In genomic region chr2:66772618-66773017, GRCh38 we compare ENCODE assay signal across 29 cellular contexts.
DNase-seq lines count a peak whose midpoint lies in the region; ATAC-seq and TF ChIP-seq lines count a peak whose summit lies in the region.
"Had no signal": no experiment of that assay in that cellular context is flagged by ENCODE, and none has a peak within 500 bp of the region (broad histone marks: within the 10 kb centered on the region; RNA-seq: fewer than 3 reads in every experiment).

No MANE protein-coding gene starts in this region.

- peaks cover 14% of the 10 kb centered on the region for H3K9me3 Mint-ChIP-seq in stimulated activated effector memory CD8-positive, alpha-beta T cell treated with anti-CD3 and anti-CD28 coated beads, Interleukin-12 subunit alpha, Interleukin-12 subunit beta, amount 100 ng/mL, for 72 hours

- no peak overlapping the region for H3K9ac ChIP-seq in SK-N-MC (ENCODE audit: insufficient read length)

- H3K27ac ChIP-seq in 22Rv1 (no peak overlapping the region), SK-N-MC (peak overlapping the region; percentile 51)
- H3K27ac ChIP-seq: heart right ventricle, left ventricle myocardium inferior, thoracic aorta, vagina, VCaP had no signal

- no peak overlapping the region for H3K27ac Mint-ChIP-seq in stimulated activated effector memory CD8-positive, alpha-beta T cell treated with anti-CD3 and anti-CD28 coated beads, Interleukin-12 subunit alpha, Interleukin-12 subunit beta, amount 100 ng/mL, for 72 hours
- H3K27ac Mint-ChIP-seq: natural killer cell; T-helper 2 cell treated with Interferon-gamma antibody and Interleukin-4, amounts not matched to agents 5 μg/mL and 100 μg/mL, for 36 hours had no signal

- no peaks in the 10 kb centered on the region for H3K9me3 ChIP-seq in SK-N-MC (ENCODE audit: low read depth, low read length)
- H3K9me3 ChIP-seq: heart right ventricle, left ventricle myocardium inferior, thoracic aorta, vagina had no signal

- H3K36me3 Mint-ChIP-seq in stimulated activated effector memory CD8-positive, alpha-beta T cell treated with anti-CD3 and anti-CD28 coated beads, Interleukin-12 subunit alpha, Interleukin-12 subunit beta, amount 100 ng/mL, for 72 hours, result no peaks in the 10 kb centered on the region
- H3K36me3 Mint-ChIP-seq: natural killer cell had no signal

- no peak for ATAC-seq in HG02763 (IDR thresholded peaks at IDR 0.05; ENCODE audit: unreplicated experiment)
- ATAC-seq in stimulated activated effector memory CD8-positive, alpha-beta T cell treated with anti-CD3 and anti-CD28 coated beads, Interleukin-12 subunit alpha, Interleukin-12 subunit beta, amount 100 ng/mL, for 72 hours, result no peak
- ATAC-seq: HCT116, heart right ventricle, natural killer cell had no signal

- H3K4me3 ChIP-seq in SK-N-MC (no peak overlapping the region), fibroblast of villous mesenchyme (ENCODE audit: low read depth, low read length) (no peak overlapping the region)
- H3K4me3 ChIP-seq: heart right ventricle, left ventricle myocardium inferior, thoracic aorta, vagina had no signal

- DNase-seq in HCEC 1CT (peak; percentile 9), SK-N-MC (ENCODE audit: low read depth, low spot score) (no peak), fibroblast of villous mesenchyme (ENCODE audit: low read depth) (no peak), NCI-H510A (lab: John Stamatoyannopoulos, UW) (no peak)
- no peak for DNase-seq in stimulated activated effector memory CD8-positive, alpha-beta T cell treated with anti-CD3 and anti-CD28 coated beads, Interleukin-12 subunit alpha, Interleukin-12 subunit beta, amount 100 ng/mL, for 72 hours (ENCODE audit: low spot score in 2 of 2)
- DNase-seq in activated CD4-positive, alpha-beta T cell treated with anti-CD3 and anti-CD28 coated beads for 4 hours, result no peak
- DNase-seq: activated CD4-positive, alpha-beta T cell treated with anti-CD3 and anti-CD28 coated beads, Interleukin-2, amount 50 U/mL, for 1 hour; activated naive CD4-positive, alpha-beta T cell treated with anti-CD3 and anti-CD28 coated beads, Interleukin-2, amount 50 U/mL, for 16 hours; caudate nucleus; DND-41; foreskin fibroblast; heart right ventricle; KBM-7; left ventricle myocardium inferior; midbrain; natural killer cell; NCI-H1436; NCI-H526; OCI-M1; stimulated activated CD4-positive, alpha-beta T cell treated with anti-CD3 and anti-CD28 coated beads, Interleukin-12 subunit alpha, Interleukin-12 subunit beta, amount 100 ng/mL, for 4 hours; stimulated activated CD4-positive, alpha-beta T cell treated with anti-CD3 and anti-CD28 coated beads, Interleukin-4, amount 100 ng/mL, for 24 hours; stimulated activated naive CD4-positive, alpha-beta T cell treated with Interleukin-2 at 50 U/mL for 16 hours had no signal

- TF ChIP-seq CTCF in 22Rv1 (IDR thresholded peaks at IDR 0.05) (peak; percentile 17; the same call in 1 of the 2 replicates), fibroblast of villous mesenchyme (IDR thresholded peaks at IDR 0.05; ENCODE audit: insufficient read depth, low read depth, low read length) (peak; percentile 20)

- H3K36me3 ChIP-seq in SK-N-MC (ENCODE audit: insufficient read depth, low read length), result no peaks in the 10 kb centered on the region
- H3K36me3 ChIP-seq: heart right ventricle, left ventricle myocardium inferior, thoracic aorta, vagina had no signal

- H3K4me1 Mint-ChIP-seq in stimulated activated effector memory CD8-positive, alpha-beta T cell treated with anti-CD3 and anti-CD28 coated beads, Interleukin-12 subunit alpha, Interleukin-12 subunit beta, amount 100 ng/mL, for 72 hours, result no peaks in the 10 kb centered on the region
- H3K4me1 Mint-ChIP-seq: natural killer cell had no signal

- no peak overlapping the region for H3K4me3 Mint-ChIP-seq in stimulated activated effector memory CD8-positive, alpha-beta T cell treated with anti-CD3 and anti-CD28 coated beads, Interleukin-12 subunit alpha, Interleukin-12 subunit beta, amount 100 ng/mL, for 72 hours
- H3K4me3 Mint-ChIP-seq: natural killer cell; T-helper 2 cell treated with Interferon-gamma antibody and Interleukin-4, amounts not matched to agents 5 μg/mL and 100 μg/mL, for 36 hours had no signal
